12 cellular contexts compared by ENCODE assay signal in genomic region chr4:118947095-118947494, GRCh38.
"Had no signal": no experiment of that assay in that cellular context is flagged by ENCODE, and none has a peak within 500 bp of the region (broad histone marks: within the 10 kb centered on the region; RNA-seq: fewer than 3 reads in every experiment).

No MANE protein-coding gene starts in this region.

- DNase-seq: activated CD4-positive, alpha-beta memory T cell treated with anti-CD3 and anti-CD28 coated beads for 36 hours; activated CD4-positive, alpha-beta T cell treated with anti-CD3 and anti-CD28 coated beads for 1 hour; activated gamma-delta T cell treated with Interleukin-2 at 50 U/mL for 16 hours; activated naive CD8-positive, alpha-beta T cell treated with anti-CD3 and anti-CD28 coated beads for 36 hours; activated T-cell treated with anti-CD3 and anti-CD28 coated beads, Interleukin-2, amount 50 U/mL, for 48 hours; glutamatergic neuron; stimulated activated CD4-positive, alpha-beta T cell treated with anti-CD3 and anti-CD28 coated beads, Interleukin-15, amount 100 ng/mL, for 24 hours; stimulated activated CD4-positive, alpha-beta T cell treated with anti-CD3 and anti-CD28 coated beads, Interleukin-4, amount 100 ng/mL, for 4 hours; stomach; thyroid gland had no signal

- H3K4me1 ChIP-seq: breast epithelium, thyroid gland had no signal

- H3K4me3 ChIP-seq: breast epithelium, stomach, thyroid gland had no signal

- H3K36me3 ChIP-seq: breast epithelium, stomach, thyroid gland had no signal

- ATAC-seq: left lobe of liver had no signal

- H3K9me3 ChIP-seq: breast epithelium, stomach, thyroid gland had no signal

- H3K27me3 ChIP-seq: breast epithelium, stomach, thyroid gland had no signal

- H3K27ac ChIP-seq: thyroid gland had no signal
